In genomic region chr10:61376377-61376776, GRCh38 we compare ENCODE assay signal across 32 cellular contexts.
"Had no signal": no experiment of that assay in that cellular context is flagged by ENCODE, and none has a peak within 500 bp of the region (broad histone marks: within the 10 kb centered on the region; RNA-seq: fewer than 3 reads in every experiment).

No MANE protein-coding gene starts in this region.

- H3K27ac Mint-ChIP-seq: naive thymus-derived CD4-positive, alpha-beta T cell; natural killer cell; nephron; neural progenitor cell; progenitor cell of endocrine pancreas; stimulated activated memory B cell treated with anti-CD40 and anti-IgM and Interleukin-4, amounts not matched to agents 10 μg/mL and 1 μg/mL and 100 μg/mL, for 72 hours; stimulated activated naive CD8-positive, alpha-beta T cell treated with anti-CD3 and anti-CD28 coated beads, Interleukin-15, amount 100 ng/mL, for 72 hours; type B pancreatic cell had no signal

- H3K27me3 Mint-ChIP-seq: progenitor cell of endocrine pancreas; stimulated activated naive CD8-positive, alpha-beta T cell treated with anti-CD3 and anti-CD28 coated beads, Interleukin-15, amount 100 ng/mL, for 72 hours; type B pancreatic cell had no signal

- H3K27ac ChIP-seq: neural progenitor cell, neutrophil, ovary, parathyroid adenoma, psoas muscle, skin epidermis, spleen, suprapubic skin, testis, tibial artery, transverse colon, upper lobe of right lung, uterus had no signal

- H3K9ac ChIP-seq: neural progenitor cell, parathyroid adenoma had no signal

- ATAC-seq: naive thymus-derived CD4-positive, alpha-beta T cell; natural killer cell; psoas muscle; right cardiac atrium; sciatic nerve; stimulated activated memory B cell treated with anti-CD40 and anti-IgM and Interleukin-4, amounts not matched to agents 10 μg/mL and 1 μg/mL and 100 μg/mL, for 72 hours; stimulated activated naive CD8-positive, alpha-beta T cell treated with anti-CD3 and anti-CD28 coated beads, Interleukin-15, Interleukin-2, amounts not matched to agents 100 U/mL and 50 U/mL, for 24 hours had no signal

- H3K4me2 ChIP-seq: neural progenitor cell, smooth muscle cell had no signal

- H3K79me2 ChIP-seq: parathyroid adenoma had no signal

- H3K36me3 Mint-ChIP-seq: natural killer cell; neural progenitor cell; stimulated activated memory B cell treated with anti-CD40 and anti-IgM and Interleukin-4, amounts not matched to agents 10 μg/mL and 1 μg/mL and 100 μg/mL, for 72 hours; type B pancreatic cell had no signal

- H3K4me1 Mint-ChIP-seq: naive thymus-derived CD4-positive, alpha-beta T cell; natural killer cell; nephron; neural progenitor cell; stimulated activated memory B cell treated with anti-CD40 and anti-IgM and Interleukin-4, amounts not matched to agents 10 μg/mL and 1 μg/mL and 100 μg/mL, for 72 hours; stimulated activated naive CD8-positive, alpha-beta T cell treated with anti-CD3 and anti-CD28 coated beads, Interleukin-15, amount 100 ng/mL, for 72 hours had no signal

- H3K4me3 Mint-ChIP-seq: naive thymus-derived CD4-positive, alpha-beta T cell; natural killer cell; nephron; neural progenitor cell; stimulated activated memory B cell treated with anti-CD40 and anti-IgM and Interleukin-4, amounts not matched to agents 10 μg/mL and 1 μg/mL and 100 μg/mL, for 72 hours; stimulated activated naive CD8-positive, alpha-beta T cell treated with anti-CD3 and anti-CD28 coated beads, Interleukin-15, amount 100 ng/mL, for 72 hours; type B pancreatic cell had no signal

- H2AFZ ChIP-seq: neural progenitor cell, parathyroid adenoma had no signal

- H3K27me3 ChIP-seq: neural progenitor cell, neutrophil, ovary, spleen, suprapubic skin, testis, tibial artery, transverse colon, upper lobe of right lung, uterus had no signal

- H3K9me3 ChIP-seq: neutrophil, ovary, psoas muscle, suprapubic skin, testis, upper lobe of right lung had no signal

- H3K4me3 ChIP-seq: neural progenitor cell, ovary, psoas muscle, skin epidermis, smooth muscle cell, spleen, suprapubic skin, testis, tibial artery, transverse colon, upper lobe of right lung, uterus had no signal

- DNase-seq: naive thymus-derived CD4-positive, alpha-beta T cell; natural killer cell; nucleus accumbens; stimulated activated CD4-positive, alpha-beta T cell treated with anti-CD3 and anti-CD28 coated beads, Interleukin-12 subunit alpha, Interleukin-12 subunit beta, amount 100 ng/mL, for 4 hours; stimulated activated CD4-positive, alpha-beta T cell treated with anti-CD3 and anti-CD28 coated beads, Interleukin-1b, Interleukin-23, amount 100 ng/mL, for 48 hours; stimulated activated CD4-positive, alpha-beta T cell treated with anti-CD3 and anti-CD28 coated beads, Interleukin-4, amount 100 ng/mL, for 1 hour; stimulated activated CD4-positive, alpha-beta T cell treated with anti-CD3 and anti-CD28 coated beads, Interleukin-4, amount 100 ng/mL, for 4 hours; stimulated activated CD8-positive, alpha-beta memory T cell treated with anti-CD3 and anti-CD28 coated beads, Interleukin-4, amount 100 ng/mL, for 48 hours; stimulated activated naive CD4-positive, alpha-beta T cell; stimulated activated naive CD8-positive, alpha-beta T cell treated with anti-CD3 and anti-CD28 coated beads, Interleukin-15, amount 100 ng/mL, for 72 hours; stimulated activated naive CD8-positive, alpha-beta T cell treated with anti-CD3 and anti-CD28 coated beads, Interleukin-15, Interleukin-2, amounts not matched to agents 100 U/mL and 50 U/mL, for 24 hours; substantia nigra; testis; tibial artery; transverse colon; uterus had no signal

- H3K36me3 ChIP-seq: neural progenitor cell, neutrophil, ovary, spleen, suprapubic skin, tibial artery, transverse colon, upper lobe of right lung, uterus had no signal

- H3K9me3 Mint-ChIP-seq: stimulated activated memory B cell treated with anti-CD40 and anti-IgM and Interleukin-4, amounts not matched to agents 10 μg/mL and 1 μg/mL and 100 μg/mL, for 72 hours; stimulated activated naive CD8-positive, alpha-beta T cell treated with anti-CD3 and anti-CD28 coated beads, Interleukin-15, amount 100 ng/mL, for 72 hours; type B pancreatic cell had no signal

- H3K4me1 ChIP-seq: neural progenitor cell, parathyroid adenoma, psoas muscle, spleen, suprapubic skin, testis, tibial artery, transverse colon, upper lobe of right lung, uterus had no signal
